In the genomic region with DNA sequence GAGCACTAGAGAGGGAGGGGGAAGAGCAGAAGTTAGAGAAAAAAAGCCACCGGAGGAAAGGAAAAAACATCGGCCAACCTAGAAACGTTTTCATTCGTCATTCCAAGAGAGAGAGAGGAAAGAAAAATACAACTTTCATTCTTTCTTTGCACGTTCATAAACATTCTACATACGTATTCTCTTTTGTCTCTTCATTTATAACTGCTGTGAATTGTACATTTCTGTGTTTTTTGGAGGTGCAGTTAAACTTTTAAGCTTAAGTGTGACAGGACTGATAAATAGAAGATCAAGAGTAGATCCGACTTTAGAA, we compare ENCODE assay signal across 10 cellular contexts. TPM values are rescaled to one million over a fixed set of nuclear protein-coding genes. Genes with fewer than 3 reads are reported as not detected.
A peak's percentile ranks its signal among the peaks of the same experiment; 100 is the strongest.
DNase-seq lines count a peak whose midpoint lies in the region; ATAC-seq and TF ChIP-seq lines count a peak whose summit lies in the region.
"Had no signal": no experiment of that assay in that cellular context is flagged by ENCODE, and none has a peak within 500 bp of the region (broad histone marks: within the 10 kb centered on the region; RNA-seq: fewer than 3 reads in every experiment).

No MANE protein-coding gene starts in this region.

- 4 to 7% methylated on average over 7 of the region's 7 CpGs for WGBS in upper lobe of left lung, 2 donors

- H3K27me3 ChIP-seq in cardiac muscle cell, result no peaks in the 10 kb centered on the region
- H3K27me3 ChIP-seq in endocrine pancreas (ENCODE audit: control insufficient read depth, insufficient read depth, low read length), result no peaks in the 10 kb centered on the region
- peaks cover 0 to 21% (median 4%) of the 10 kb centered on the region in 4 donors for H3K27me3 ChIP-seq in upper lobe of left lung

- peaks cover 40% of the 10 kb centered on the region for H3K4me1 ChIP-seq in cardiac muscle cell (ENCODE audit: low read depth)
- peaks cover 13% of the 10 kb centered on the region for H3K4me1 ChIP-seq in endocrine pancreas (ENCODE audit: control insufficient read depth, insufficient read depth, low read length)
- no peaks in the 10 kb centered on the region for H3K4me1 ChIP-seq in mucosa of descending colon (ENCODE audit: low read depth)
- H3K4me1 ChIP-seq in upper lobe of left lung, result peaks cover 0 to 13% (median 3%) of the 10 kb centered on the region in 4 donors

- H3K27ac ChIP-seq in cardiac muscle cell (peak overlapping the region; percentile 97), upper lobe of left lung (peak overlapping the region; percentile 90 to 92 (median 92))

- intact Hi-C loops in left ventricle myocardium superior (cut with micrococcal nuclease), result no loop called here
- intact Hi-C loops in mucosa of descending colon (cut with DNase I, micrococcal nuclease), result no loop called here

- H3K36me3 ChIP-seq in cardiac muscle cell, result peaks cover 8% of the 10 kb centered on the region
- H3K36me3 ChIP-seq in endocrine pancreas (ENCODE audit: control insufficient read depth, insufficient read depth, low read length), result no peaks in the 10 kb centered on the region
- no peaks in the 10 kb centered on the region for H3K36me3 ChIP-seq in mucosa of descending colon (ENCODE audit: low read depth)
- no peaks in the 10 kb centered on the region for H3K36me3 ChIP-seq in upper lobe of left lung

- H3K9me3 ChIP-seq in cardiac muscle cell (ENCODE audit: low read depth) (no peaks in the 10 kb centered on the region), endocrine pancreas (ENCODE audit: control insufficient read depth, low read length) (no peaks in the 10 kb centered on the region), mucosa of descending colon (no peaks in the 10 kb centered on the region), upper lobe of left lung (no peaks in the 10 kb centered on the region)

- TF ChIP-seq POLR2A in upper lobe of left lung (IDR thresholded peaks at IDR 0.05), result no peak

- DNase-seq in cardiac muscle cell (ENCODE audit: low read depth in 1 of 2, low spot score in 1 of 2) (no peak), left ventricle myocardium superior (no peak), mucosa of descending colon (no peak), upper lobe of left lung (no peak)
- DNase-seq: CD8-positive, alpha-beta T cell had no signal

- ATAC-seq in left ventricle myocardium superior, result no peak
- no peak for ATAC-seq in mucosa of descending colon
- no peak for ATAC-seq in upper lobe of left lung (ENCODE audit: low FRiP score in 2 of 2)
- no peak for ATAC-seq in HG02840 (IDR thresholded peaks at IDR 0.05; ENCODE audit: low FRiP score, unreplicated experiment)
- no peak for ATAC-seq in GM21447 (IDR thresholded peaks at IDR 0.05; ENCODE audit: unreplicated experiment)
- ATAC-seq in HG02884 (IDR thresholded peaks at IDR 0.05; ENCODE audit: unreplicated experiment), result no peak
- ATAC-seq: CD8-positive, alpha-beta T cell had no signal

- H3K4me3 ChIP-seq in cardiac muscle cell (peak overlapping the region; percentile 100), endocrine pancreas (ENCODE audit: control insufficient read depth, insufficient read depth, low read length) (peak overlapping the region; percentile 97), mucosa of descending colon (peak overlapping the region; percentile 44), upper lobe of left lung (peak overlapping the region; percentile 15 to 69 (median 66))

- no peak for TF ChIP-seq CTCF in cardiac muscle cell (IDR thresholded peaks at IDR 0.05; ENCODE audit: low read depth, low read length)
- TF ChIP-seq CTCF in mucosa of descending colon (IDR thresholded peaks at IDR 0.05), result no peak
- no peak for TF ChIP-seq CTCF in upper lobe of left lung (IDR thresholded peaks at IDR 0.05)

- TF ChIP-seq EP300 in upper lobe of left lung (IDR thresholded peaks at IDR 0.05), result no peak

- H3K9ac ChIP-seq in endocrine pancreas (ENCODE audit: control insufficient read depth, insufficient read depth, low read length), result peak overlapping the region; percentile 55

RNA-seq across cellular contexts. Expression of a gene that starts 2.0 kb away (rescaled TPM):
- 196 and 265 TPM in 2 replicates for total RNA-seq in cardiac muscle cell
- polyA plus RNA-seq in cardiac muscle cell, result 312 and 349 TPM in 2 replicates
- 3.0 TPM for total RNA-seq in left ventricle myocardium superior
- 1 to 10 TPM; 3.0 to 7.4 (median 4.7) TPM for total RNA-seq in mucosa of descending colon
- total RNA-seq in upper lobe of left lung, result 10 to 100 TPM; 16.8 to 84.1 (median 36.2) TPM
- total RNA-seq: CD8-positive, alpha-beta T cell; mononuclear cell had no signal

Comparison
In these comparisons a context has a peak if more than half of its experiments do, and no peak if none do; other contexts are left out.
1. H3K4me3 ChIP-seq: peak in every context shown above with its lines; median percentile 100 in cardiac muscle cell; 97 in endocrine pancreas; 66 in upper lobe of left lung; 44 in mucosa of descending colon.